19 cellular contexts compared by ENCODE assay signal in the genomic region with DNA sequence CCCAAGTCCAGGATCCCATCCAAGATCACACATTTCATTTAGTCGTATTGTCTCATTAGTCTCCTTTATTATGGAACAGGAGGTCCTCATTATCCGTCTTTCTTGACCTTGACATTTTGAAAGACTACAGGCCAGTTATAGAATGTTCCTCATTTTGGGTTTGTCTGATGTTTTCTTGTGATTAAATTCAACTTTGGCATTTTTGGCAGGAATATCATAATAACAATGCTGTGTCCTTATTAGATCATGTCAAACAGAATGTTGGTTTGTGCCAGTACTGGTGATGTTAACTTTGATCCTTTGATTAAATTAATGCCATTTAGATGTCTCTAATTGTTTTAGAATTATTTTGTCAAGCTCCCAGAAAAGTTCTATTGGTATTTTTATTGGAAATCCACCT.
"Had no signal": no experiment of that assay in that cellular context is flagged by ENCODE, and none has a peak within 500 bp of the region (broad histone marks: within the 10 kb centered on the region; RNA-seq: fewer than 3 reads in every experiment).

No MANE protein-coding gene starts in this region.

- ATAC-seq: Right ventricle myocardium inferior had no signal

- DNase-seq: KBM-7, NCI-H1092 treated with DMSO at 0.1 percent for 48 hours, NCI-H1436, NCI-H187, NCI-H2029, NCI-H2081 treated with DMSO at 0.1 percent for 48 hours, NCI-H2171, NCI-H226, NCI-H446, NCI-H510A, NCI-H524 treated with DMSO at 0.1 percent for 48 hours, NCI-H69, NCI-H774, OCI-M1, PC-9, Peyer's patch, SHP77 treated with DMSO at 0.1 percent for 48 hours, SJCRH30 had no signal

- H3K4me2 ChIP-seq: PC-9 had no signal

- H2AFZ ChIP-seq: PC-9 had no signal

- H3K27ac ChIP-seq: PC-9, Peyer's patch, SJCRH30 had no signal

- H3K36me3 ChIP-seq: Peyer's patch, SJCRH30 had no signal

- H3K9me3 ChIP-seq: Peyer's patch, SJCRH30 had no signal

- H3K27me3 ChIP-seq: Peyer's patch, SJCRH30 had no signal

- H3K4me1 ChIP-seq: SJCRH30 had no signal

- H3K4me3 ChIP-seq: PC-9, Peyer's patch, SJCRH30 had no signal
